ENCODE assay signal across 12 cellular contexts in genomic region chr17:32460054-32460453, GRCh38. TPM values are rescaled to one million over a fixed set of nuclear protein-coding genes. Genes with fewer than 3 reads are reported as not detected.
DNase-seq lines count a peak whose midpoint lies in the region; ATAC-seq and TF ChIP-seq lines count a peak whose summit lies in the region.
"Had no signal": no experiment of that assay in that cellular context is flagged by ENCODE, and none has a peak within 500 bp of the region (broad histone marks: within the 10 kb centered on the region; RNA-seq: fewer than 3 reads in every experiment).

No MANE protein-coding gene starts in this region.

- no peak overlapping the region for H3K4ac ChIP-seq in H9 (ENCODE audit: low read depth, low read length)

- H4K91ac ChIP-seq in H9 (ENCODE audit: insufficient read length, low read depth, low read length), result no peak overlapping the region

- peak overlapping the region; percentile 74 for H3K27ac Mint-ChIP-seq in activated T-cell treated with anti-CD3 and anti-CD28 coated beads, Interleukin-2, amount 50 U/mL, for 24 hours
- H3K27ac Mint-ChIP-seq in H9, result no peak overlapping the region
- no peak overlapping the region for H3K27ac Mint-ChIP-seq in WTC11
- H3K27ac Mint-ChIP-seq in effector memory CD8-positive, alpha-beta T cell, result peak overlapping the region; percentile 25 to 44
- no peak overlapping the region for H3K27ac Mint-ChIP-seq in T-helper 2 cell treated with Interferon-gamma antibody and Interleukin-4, amounts not matched to agents 5 μg/mL and 100 μg/mL, for 36 hours

- peaks cover 4% of the 10 kb centered on the region; the same call in 1 of the 2 replicates for H3K79me2 ChIP-seq in H9 (ENCODE audit: insufficient read depth, low read length)

- no peak overlapping the region for H3K56ac ChIP-seq in H9 (ENCODE audit: insufficient read length, low read depth, low read length)

- H3T11ph ChIP-seq in H9 (ENCODE audit: low read length), result no peak overlapping the region

- no peak overlapping the region for H3K9ac ChIP-seq in H9 (ENCODE audit: extremely low read depth, insufficient read length, low read length)
- H3K9ac ChIP-seq: BLaER1 treated with 17β-estradiol and CSF1 and Interleukin-3, amounts not matched to agents 10 nM and 100 nM had no signal

- no peak overlapping the region for H3K27ac ChIP-seq in H9 (ENCODE audit: insufficient read length, low read depth, low read length)
- H3K27ac ChIP-seq: BLaER1 treated with 17β-estradiol and CSF1 and Interleukin-3, amounts not matched to agents 10 nM and 100 nM had no signal

- no peaks in the 10 kb centered on the region for H3K9me3 Mint-ChIP-seq in activated T-cell treated with anti-CD3 and anti-CD28 coated beads, Interleukin-2, amount 50 U/mL, for 24 hours
- H3K9me3 Mint-ChIP-seq in activated T-cell treated with anti-CD3 and anti-CD28 coated beads, Interleukin-2, amount 50 U/mL, for 4 hours, result no peaks in the 10 kb centered on the region
- H3K9me3 Mint-ChIP-seq in H9 (no peaks in the 10 kb centered on the region), WTC11 (peaks cover 2% of the 10 kb centered on the region; the same call in 1 of the 2 replicates)
- H3K9me3 Mint-ChIP-seq in effector memory CD8-positive, alpha-beta T cell, result no peaks in the 10 kb centered on the region
- no peaks in the 10 kb centered on the region for H3K9me3 Mint-ChIP-seq in T-helper 2 cell treated with Interferon-gamma antibody and Interleukin-4, amounts not matched to agents 5 μg/mL and 100 μg/mL, for 36 hours
- H3K9me3 Mint-ChIP-seq: CD4-positive, CD25-positive, alpha-beta regulatory T cell had no signal

- H3K27me3 ChIP-seq in H9 (ENCODE audit: insufficient read depth, low read length), result no peaks in the 10 kb centered on the region
- H3K27me3 ChIP-seq: BLaER1 treated with 17β-estradiol and CSF1 and Interleukin-3, amounts not matched to agents 10 nM and 100 nM had no signal

- H3K4me1 Mint-ChIP-seq in activated T-cell treated with anti-CD3 and anti-CD28 coated beads, Interleukin-2, amount 50 U/mL, for 24 hours (ENCODE audit: low read depth), result peaks cover 47% of the 10 kb centered on the region
- H3K4me1 Mint-ChIP-seq in activated T-cell treated with anti-CD3 and anti-CD28 coated beads, Interleukin-2, amount 50 U/mL, for 4 hours (ENCODE audit: low read depth), result peaks cover 30% of the 10 kb centered on the region
- H3K4me1 Mint-ChIP-seq in H9, result peaks cover 0 to 3% of the 10 kb centered on the region in 2 experiments; a peak in 1 of 4 replicates
- H3K4me1 Mint-ChIP-seq in WTC11, result no peaks in the 10 kb centered on the region
- H3K4me1 Mint-ChIP-seq in effector memory CD8-positive, alpha-beta T cell (ENCODE audit: low read depth in 2 of 2), result peaks cover 15 to 24% of the 10 kb centered on the region in 2 donors
- peaks cover 22% of the 10 kb centered on the region for H3K4me1 Mint-ChIP-seq in T-helper 2 cell treated with Interferon-gamma antibody and Interleukin-4, amounts not matched to agents 5 μg/mL and 100 μg/mL, for 36 hours (ENCODE audit: low read depth)

- POLR2A ChIA-PET in WTC11 (lab: Charles Lee), result interaction anchor here (0.6 kb wide), 1 partner anchor 1018 kb away, joined by 3 read pairs; no protein-coding TSS in a partner anchor

- no peak overlapping the region for H2AFZ ChIP-seq in H9 (ENCODE audit: low read length)

- no peak overlapping the region for H3K14ac ChIP-seq in H9 (ENCODE audit: insufficient read depth, low read length)

- no peak overlapping the region for H4K8ac ChIP-seq in H9 (replicated peaks; ENCODE audit: insufficient read length, low read depth, low read length)

- no peak overlapping the region for H2BK5ac ChIP-seq in H9 (ENCODE audit: insufficient read length, low read length)

- no peaks in the 10 kb centered on the region for H3K27me3 Mint-ChIP-seq in activated T-cell treated with anti-CD3 and anti-CD28 coated beads, Interleukin-2, amount 50 U/mL, for 24 hours
- H3K27me3 Mint-ChIP-seq in activated T-cell treated with anti-CD3 and anti-CD28 coated beads, Interleukin-2, amount 50 U/mL, for 4 hours (ENCODE audit: low read depth), result no peaks in the 10 kb centered on the region
- H3K27me3 Mint-ChIP-seq in H9 (ENCODE audit: low read depth) (no peaks in the 10 kb centered on the region), WTC11 (ENCODE audit: low read depth) (no peaks in the 10 kb centered on the region)
- H3K27me3 Mint-ChIP-seq in effector memory CD8-positive, alpha-beta T cell, result no peaks in the 10 kb centered on the region
- no peaks in the 10 kb centered on the region for H3K27me3 Mint-ChIP-seq in T-helper 2 cell treated with Interferon-gamma antibody and Interleukin-4, amounts not matched to agents 5 μg/mL and 100 μg/mL, for 36 hours (ENCODE audit: low read depth)
- H3K27me3 Mint-ChIP-seq: CD4-positive, CD25-positive, alpha-beta regulatory T cell had no signal

- H4K5ac ChIP-seq in H9 (ENCODE audit: insufficient read length, low read depth, low read length), result no peak overlapping the region

- H3K23me2 ChIP-seq in H9 (ENCODE audit: insufficient read length, low read depth, low read length, poor library complexity, severe bottlenecking), result no peaks in the 10 kb centered on the region

- no peak overlapping the region for H3K18ac ChIP-seq in H9 (ENCODE audit: insufficient read length, low read depth, low read length)

- no peak overlapping the region for H3K4me2 ChIP-seq in H9 (ENCODE audit: insufficient read depth, insufficient read length, low read length)

- H2AK5ac ChIP-seq in H9 (ENCODE audit: insufficient read length, low read length), result no peak overlapping the region

- H2BK15ac ChIP-seq in H9 (ENCODE audit: low read depth, low read length), result no peak overlapping the region

- no peak for ATAC-seq in activated T-cell treated with anti-CD3 and anti-CD28 coated beads, Interleukin-2, amount 50 U/mL, for 4 hours
- no peak for ATAC-seq in WTC11
- no peak for ATAC-seq in effector memory CD8-positive, alpha-beta T cell (replicated peaks)
- ATAC-seq: HCT116 had no signal

- H4K20me1 ChIP-seq in H9 (ENCODE audit: control insufficient read depth, insufficient read depth, insufficient read length), result no peaks in the 10 kb centered on the region

- H3K4me1 ChIP-seq in H9 (ENCODE audit: insufficient read depth, low read length), result no peaks in the 10 kb centered on the region

- CTCF ChIA-PET in WTC11 (lab: Charles Lee), result interaction anchor here (0.6 to 3.6 kb wide), 3 partner anchors 16 to 86 kb away, joined by 3 to 20 read pairs (median 4); partner anchors contain the start of gene PSMD11

- H2BK120ac ChIP-seq in H9 (ENCODE audit: low read depth, low read length, poor library complexity, severe bottlenecking), result no peak overlapping the region

- no peak overlapping the region for H3K4me3 Mint-ChIP-seq in activated T-cell treated with anti-CD3 and anti-CD28 coated beads, Interleukin-2, amount 50 U/mL, for 24 hours
- no peak overlapping the region for H3K4me3 Mint-ChIP-seq in activated T-cell treated with anti-CD3 and anti-CD28 coated beads, Interleukin-2, amount 50 U/mL, for 4 hours
- H3K4me3 Mint-ChIP-seq in H9, result no peak overlapping the region
- no peak overlapping the region for H3K4me3 Mint-ChIP-seq in WTC11
- no peak overlapping the region for H3K4me3 Mint-ChIP-seq in effector memory CD8-positive, alpha-beta T cell
- no peak overlapping the region for H3K4me3 Mint-ChIP-seq in T-helper 2 cell treated with Interferon-gamma antibody and Interleukin-4, amounts not matched to agents 5 μg/mL and 100 μg/mL, for 36 hours
- H3K4me3 Mint-ChIP-seq: CD4-positive, CD25-positive, alpha-beta regulatory T cell had no signal

- peaks cover 89% of the 10 kb centered on the region for H3K36me3 Mint-ChIP-seq in activated T-cell treated with anti-CD3 and anti-CD28 coated beads, Interleukin-2, amount 50 U/mL, for 24 hours (ENCODE audit: low read depth)
- peaks cover 46% of the 10 kb centered on the region for H3K36me3 Mint-ChIP-seq in activated T-cell treated with anti-CD3 and anti-CD28 coated beads, Interleukin-2, amount 50 U/mL, for 4 hours (ENCODE audit: insufficient read depth)
- H3K36me3 Mint-ChIP-seq in H9 (ENCODE audit: insufficient read depth in 1 of 3, low read depth in 3 of 3), result peaks cover 46 to 81% (median 62%) of the 10 kb centered on the region in 3 experiments
- H3K36me3 Mint-ChIP-seq in WTC11, result peaks cover 71% of the 10 kb centered on the region
- H3K36me3 Mint-ChIP-seq in effector memory CD8-positive, alpha-beta T cell (ENCODE audit: insufficient read depth), result peaks cover 73% of the 10 kb centered on the region
- H3K36me3 Mint-ChIP-seq in T-helper 2 cell treated with Interferon-gamma antibody and Interleukin-4, amounts not matched to agents 5 μg/mL and 100 μg/mL, for 36 hours (ENCODE audit: low read depth), result peaks cover 65% of the 10 kb centered on the region

- TF ChIP-seq CTCF in H9 (conservative IDR thresholded peaks at IDR 0.05) (no peak), WTC11 (IDR thresholded peaks at IDR 0.05) (no peak)

- H3K79me1 ChIP-seq in H9 (ENCODE audit: insufficient read depth, low read depth, low read length, poor library complexity, severe bottlenecking), result peaks cover 3% of the 10 kb centered on the region

- DNase-seq in activated T-cell treated with anti-CD3 and anti-CD28 coated beads, Interleukin-2, amount 50 U/mL, for 24 hours, result no peak
- no peak for DNase-seq in activated T-cell treated with anti-CD3 and anti-CD28 coated beads, Interleukin-2, amount 50 U/mL, for 4 hours
- DNase-seq in H9 (peak; percentile 4), WTC11 (ENCODE audit: low spot score) (no peak), NCI-H1092 treated with DMSO at 0.1 percent for 48 hours (lab: John Stamatoyannopoulos, UW) (no peak)
- DNase-seq in effector memory CD8-positive, alpha-beta T cell, result no peak
- DNase-seq in T-helper 2 cell treated with Interferon-gamma antibody and Interleukin-4, amounts not matched to agents 5 μg/mL and 100 μg/mL, for 36 hours (ENCODE audit: low spot score), result no peak
- DNase-seq: ACHN; CD4-positive, CD25-positive, alpha-beta regulatory T cell; IMR-90 had no signal

- no peak overlapping the region for H2BK12ac ChIP-seq in H9 (ENCODE audit: insufficient read length, low read depth, low read length)

- H3K23ac ChIP-seq in H9 (ENCODE audit: insufficient read length, low read depth, low read length), result no peak overlapping the region

- no peaks in the 10 kb centered on the region for H3K9me3 ChIP-seq in H9 (ENCODE audit: control insufficient read depth, low read depth, low read length)
- H3K9me3 ChIP-seq: BLaER1 treated with 17β-estradiol and CSF1 and Interleukin-3, amounts not matched to agents 10 nM and 100 nM had no signal

- H2BK20ac ChIP-seq in H9 (ENCODE audit: low read depth, low read length, poor library complexity, severe bottlenecking), result no peak overlapping the region

- WGBS in H9 (ENCODE audit: extremely low coverage, insufficient read length, low lambda C conversion rate), result no CpG with 5 or more reads among the region's 4 CpGs

TF ChIP-seq in WTC11, 78 proteins besides CTCF, POLR2A, EP300 and RAD21:
- TF ChIP-seq ZNF121 (CRISPR knock-in tag; IDR thresholded peaks at IDR 0.05), result peak; percentile 11; the same call in 1 of the 2 replicates
- TF ChIP-seq MYBL2 (CRISPR knock-in tag; IDR thresholded peaks at IDR 0.05), result no peak

RNA-seq across cellular contexts. Expression of gene PSMD11, which starts 15.7 kb away (rescaled TPM):
- total RNA-seq in activated T-cell treated with anti-CD3 and anti-CD28 coated beads, Interleukin-2, amount 50 U/mL, for 4 hours, result 100 to 1,000 TPM; 247 to 270 (median 260) TPM
- total RNA-seq in H9 (2021) (169 and 175 TPM in 2 replicates), WTC11 (2021) (133 to 155 TPM (median 146 TPM) in 3 replicates)

RNA-seq across cellular contexts. Expression of gene CDK5R1, which starts 26.7 kb away (rescaled TPM):
- total RNA-seq in activated T-cell treated with anti-CD3 and anti-CD28 coated beads, Interleukin-2, amount 50 U/mL, for 4 hours, result 10 to 100 TPM; 14.8 to 20.9 (median 15.7) TPM
- 10.4 and 11.4 TPM in 2 replicates for total RNA-seq in H9 (2021)
- 9.0 to 9.9 TPM (median 9.2 TPM) in 3 replicates for total RNA-seq in WTC11 (2021)

Comparison
In these comparisons a context has a peak if more than half of its experiments do, and no peak if none do; other contexts are left out.
1. H3K27ac Mint-ChIP-seq: peak in activated T-cell treated with anti-CD3 and anti-CD28 coated beads, Interleukin-2, amount 50 U/mL, for 24 hours (single experiment) and effector memory CD8-positive, alpha-beta T cell (2 of 2); none in H9 (0 of 3), WTC11 (single experiment) and T-helper 2 cell treated with Interferon-gamma antibody and Interleukin-4, amounts not matched to agents 5 μg/mL and 100 μg/mL, for 36 hours (single experiment).